Comparison of ENCODE assay signal across 19 cellular contexts in genomic region chr22:30238136-30238535, GRCh38. TPM values are rescaled to one million over a fixed set of nuclear protein-coding genes. Genes with fewer than 3 reads are reported as not detected.
DNase-seq lines count a peak whose midpoint lies in the region; ATAC-seq and TF ChIP-seq lines count a peak whose summit lies in the region.
"Had no signal": no experiment of that assay in that cellular context is flagged by ENCODE, and none has a peak within 500 bp of the region (broad histone marks: within the 10 kb centered on the region; RNA-seq: fewer than 3 reads in every experiment).

No MANE protein-coding gene starts in this region.

- CTCF ChIA-PET in activated CD4-positive, alpha-beta memory T cell treated with anti-CD3 and anti-CD28 coated beads for 36 hours (lab: Charles Lee) = interaction anchor here (0.8 to 1.7 kb wide), 2 partner anchors 50 to 152 kb away, joined by 3 to 4 read pairs; no protein-coding TSS in a partner anchor
- CTCF ChIA-PET in activated CD4-positive, alpha-beta memory T cell treated with anti-CD3 and anti-CD28 coated beads, Interleukin-2, amount 10 ng/mL, durations not matched to agents 7 days and 5 days (lab: Charles Lee) = interaction anchor here (0.8 kb wide), 1 partner anchor 130 kb away, joined by 4 read pairs; no protein-coding TSS in a partner anchor

- H3K36me3 Mint-ChIP-seq in activated CD4-positive, alpha-beta memory T cell treated with anti-CD3 and anti-CD28 coated beads for 36 hours = peaks cover 18% of the 10 kb centered on the region
- peaks cover 25% of the 10 kb centered on the region for H3K36me3 Mint-ChIP-seq in activated CD4-positive, alpha-beta memory T cell treated with anti-CD3 and anti-CD28 coated beads, Interleukin-2, amount 10 ng/mL, durations not matched to agents 7 days and 5 days (ENCODE audit: low read depth)
- peaks cover 29% of the 10 kb centered on the region for H3K36me3 Mint-ChIP-seq in activated T-helper 17 cell treated with anti-CD3 and anti-CD28 coated beads, Interleukin-2, amount 50 U/mL, for 72 hours (ENCODE audit: low read depth)
- H3K36me3 Mint-ChIP-seq in stimulated activated effector memory CD8-positive, alpha-beta T cell treated with anti-CD3 and anti-CD28 coated beads, Interleukin-12 subunit alpha, Interleukin-12 subunit beta, amount 100 ng/mL, for 72 hours = peaks cover 12% of the 10 kb centered on the region

- no peak for DNase-seq in activated CD4-positive, alpha-beta memory T cell treated with anti-CD3 and anti-CD28 coated beads for 36 hours
- no peak for DNase-seq in activated CD4-positive, alpha-beta memory T cell treated with anti-CD3 and anti-CD28 coated beads, Interleukin-2, amount 10 ng/mL, durations not matched to agents 7 days and 5 days
- no peak for DNase-seq in lower lobe of right lung
- no peak for DNase-seq in stimulated activated effector memory CD8-positive, alpha-beta T cell treated with anti-CD3 and anti-CD28 coated beads, Interleukin-12 subunit alpha, Interleukin-12 subunit beta, amount 100 ng/mL, for 72 hours (ENCODE audit: low spot score in 2 of 2)
- no peak for DNase-seq in epidermal melanocyte (ENCODE audit: insufficient read length, low spot score)
- no peak for DNase-seq in HPDE6-E6E7 (ENCODE audit: extremely low spot score)
- DNase-seq: activated T-cell treated with anti-CD3 and anti-CD28 coated beads, Interleukin-2, amount 50 U/mL, for 1 hour; C1 segment of cervical spinal cord; GDM1; nucleus accumbens; retina; SHP77 treated with DMSO at 0.1 percent for 48 hours; stimulated activated CD4-positive, alpha-beta T cell treated with anti-CD3 and anti-CD28 coated beads, Interleukin-12 subunit alpha, Interleukin-12 subunit beta, amount 100 ng/mL, for 4 hours had no signal

- no peaks in the 10 kb centered on the region for H3K9me3 Mint-ChIP-seq in activated CD4-positive, alpha-beta memory T cell treated with anti-CD3 and anti-CD28 coated beads for 36 hours
- no peaks in the 10 kb centered on the region for H3K9me3 Mint-ChIP-seq in activated CD4-positive, alpha-beta memory T cell treated with anti-CD3 and anti-CD28 coated beads, Interleukin-2, amount 10 ng/mL, durations not matched to agents 7 days and 5 days
- no peaks in the 10 kb centered on the region for H3K9me3 Mint-ChIP-seq in activated T-helper 17 cell treated with anti-CD3 and anti-CD28 coated beads, Interleukin-2, amount 50 U/mL, for 72 hours
- no peaks in the 10 kb centered on the region for H3K9me3 Mint-ChIP-seq in stimulated activated effector memory CD8-positive, alpha-beta T cell treated with anti-CD3 and anti-CD28 coated beads, Interleukin-12 subunit alpha, Interleukin-12 subunit beta, amount 100 ng/mL, for 72 hours

- intact Hi-C loops in activated CD4-positive, alpha-beta memory T cell treated with anti-CD3 and anti-CD28 coated beads for 36 hours (cut with micrococcal nuclease) = no loop called here
- intact Hi-C loops in lower lobe of right lung (cut with DNase I) = no loop called here

- no peak for ATAC-seq in activated T-helper 17 cell treated with anti-CD3 and anti-CD28 coated beads, Interleukin-2, amount 50 U/mL, for 72 hours (replicated peaks)
- no peak for ATAC-seq in lower lobe of right lung
- ATAC-seq in stimulated activated effector memory CD8-positive, alpha-beta T cell treated with anti-CD3 and anti-CD28 coated beads, Interleukin-12 subunit alpha, Interleukin-12 subunit beta, amount 100 ng/mL, for 72 hours = no peak
- no peak for ATAC-seq in HG02678 (IDR thresholded peaks at IDR 0.05; ENCODE audit: unreplicated experiment)
- ATAC-seq: left lobe of liver had no signal

- no peak overlapping the region for H3K4me3 Mint-ChIP-seq in activated CD4-positive, alpha-beta memory T cell treated with anti-CD3 and anti-CD28 coated beads for 36 hours
- no peak overlapping the region for H3K4me3 Mint-ChIP-seq in activated CD4-positive, alpha-beta memory T cell treated with anti-CD3 and anti-CD28 coated beads, Interleukin-2, amount 10 ng/mL, durations not matched to agents 7 days and 5 days
- no peak overlapping the region for H3K4me3 Mint-ChIP-seq in activated T-helper 17 cell treated with anti-CD3 and anti-CD28 coated beads, Interleukin-2, amount 50 U/mL, for 72 hours
- no peak overlapping the region for H3K4me3 Mint-ChIP-seq in stimulated activated effector memory CD8-positive, alpha-beta T cell treated with anti-CD3 and anti-CD28 coated beads, Interleukin-12 subunit alpha, Interleukin-12 subunit beta, amount 100 ng/mL, for 72 hours
- H3K4me3 Mint-ChIP-seq: activated naive CD8-positive, alpha-beta T cell had no signal

- no peaks in the 10 kb centered on the region for H3K27me3 Mint-ChIP-seq in activated CD4-positive, alpha-beta memory T cell treated with anti-CD3 and anti-CD28 coated beads for 36 hours
- no peaks in the 10 kb centered on the region for H3K27me3 Mint-ChIP-seq in activated CD4-positive, alpha-beta memory T cell treated with anti-CD3 and anti-CD28 coated beads, Interleukin-2, amount 10 ng/mL, durations not matched to agents 7 days and 5 days
- no peaks in the 10 kb centered on the region for H3K27me3 Mint-ChIP-seq in activated T-helper 17 cell treated with anti-CD3 and anti-CD28 coated beads, Interleukin-2, amount 50 U/mL, for 72 hours
- H3K27me3 Mint-ChIP-seq: activated naive CD8-positive, alpha-beta T cell had no signal

- no peaks in the 10 kb centered on the region for H3K27me3 ChIP-seq in lower lobe of right lung (ENCODE audit: low read depth)

- peak overlapping the region; percentile 31 for H3K27ac ChIP-seq in lower lobe of right lung

- no peaks in the 10 kb centered on the region for H3K36me3 ChIP-seq in lower lobe of right lung

- POLR2A ChIA-PET in activated CD4-positive, alpha-beta memory T cell treated with anti-CD3 and anti-CD28 coated beads for 36 hours (lab: Charles Lee) = interaction anchor here (0.8 to 1.5 kb wide), 4 partner anchors 42 to 124 kb away, joined by 3 to 4 read pairs (median 3); no protein-coding TSS in a partner anchor
- POLR2A ChIA-PET in activated CD4-positive, alpha-beta memory T cell treated with anti-CD3 and anti-CD28 coated beads, Interleukin-2, amount 10 ng/mL, durations not matched to agents 7 days and 5 days (lab: Charles Lee) = interaction anchor here (0.8 to 4.2 kb wide), 10 partner anchors 17 to 117 kb away, joined by 3 to 18 read pairs (median 4); no protein-coding TSS in a partner anchor

- H3K4me1 Mint-ChIP-seq in activated CD4-positive, alpha-beta memory T cell treated with anti-CD3 and anti-CD28 coated beads for 36 hours (ENCODE audit: low read depth) = peaks cover 24% of the 10 kb centered on the region
- H3K4me1 Mint-ChIP-seq in activated CD4-positive, alpha-beta memory T cell treated with anti-CD3 and anti-CD28 coated beads, Interleukin-2, amount 10 ng/mL, durations not matched to agents 7 days and 5 days = peaks cover 39% of the 10 kb centered on the region
- H3K4me1 Mint-ChIP-seq in activated T-helper 17 cell treated with anti-CD3 and anti-CD28 coated beads, Interleukin-2, amount 50 U/mL, for 72 hours = peaks cover 5% of the 10 kb centered on the region
- peaks cover 11% of the 10 kb centered on the region for H3K4me1 Mint-ChIP-seq in stimulated activated effector memory CD8-positive, alpha-beta T cell treated with anti-CD3 and anti-CD28 coated beads, Interleukin-12 subunit alpha, Interleukin-12 subunit beta, amount 100 ng/mL, for 72 hours

- no peak overlapping the region for H3K4me3 ChIP-seq in lower lobe of right lung
- H3K4me3 ChIP-seq: K562 had no signal

- H3K9me3 ChIP-seq in lower lobe of right lung = no peaks in the 10 kb centered on the region

- peak overlapping the region; percentile 23 for H3K27ac Mint-ChIP-seq in activated CD4-positive, alpha-beta memory T cell treated with anti-CD3 and anti-CD28 coated beads for 36 hours
- H3K27ac Mint-ChIP-seq in activated CD4-positive, alpha-beta memory T cell treated with anti-CD3 and anti-CD28 coated beads, Interleukin-2, amount 10 ng/mL, durations not matched to agents 7 days and 5 days = no peak overlapping the region
- H3K27ac Mint-ChIP-seq in activated T-helper 17 cell treated with anti-CD3 and anti-CD28 coated beads, Interleukin-2, amount 50 U/mL, for 72 hours = peak overlapping the region; percentile 69
- peak overlapping the region; percentile 61 for H3K27ac Mint-ChIP-seq in stimulated activated effector memory CD8-positive, alpha-beta T cell treated with anti-CD3 and anti-CD28 coated beads, Interleukin-12 subunit alpha, Interleukin-12 subunit beta, amount 100 ng/mL, for 72 hours
- H3K27ac Mint-ChIP-seq: activated naive CD8-positive, alpha-beta T cell had no signal

- peaks cover 21% of the 10 kb centered on the region for H3K4me1 ChIP-seq in lower lobe of right lung

- TF ChIP-seq CTCF in lower lobe of right lung (IDR thresholded peaks at IDR 0.05) = no peak

RNA-seq across cellular contexts. Expression of gene LIF, which starts 8.4 kb away (rescaled TPM):
- total RNA-seq in activated CD4-positive, alpha-beta memory T cell treated with anti-CD3 and anti-CD28 coated beads for 36 hours = 100 to 1,000 TPM; 176 to 189 TPM
- 10 to 100 TPM; 94.6 to 94.8 TPM for total RNA-seq in activated CD4-positive, alpha-beta memory T cell treated with anti-CD3 and anti-CD28 coated beads, Interleukin-2, amount 10 ng/mL, durations not matched to agents 7 days and 5 days
- 100 to 1,000 TPM; 175 to 300 TPM for total RNA-seq in activated T-helper 17 cell treated with anti-CD3 and anti-CD28 coated beads, Interleukin-2, amount 50 U/mL, for 72 hours
- total RNA-seq in lower lobe of right lung = 3.1 TPM

RNA-seq across cellular contexts. Expression of gene OSM, which starts 28.5 kb away (rescaled TPM):
- total RNA-seq in activated CD4-positive, alpha-beta memory T cell treated with anti-CD3 and anti-CD28 coated beads for 36 hours = 10 to 100 TPM; 39.6 to 41.2 TPM
- 100 to 1,000 TPM; 103 to 107 TPM for total RNA-seq in activated CD4-positive, alpha-beta memory T cell treated with anti-CD3 and anti-CD28 coated beads, Interleukin-2, amount 10 ng/mL, durations not matched to agents 7 days and 5 days
- total RNA-seq in activated T-helper 17 cell treated with anti-CD3 and anti-CD28 coated beads, Interleukin-2, amount 50 U/mL, for 72 hours = 10 to 100 TPM; 41.1 to 88.6 TPM
- total RNA-seq in lower lobe of right lung = 1.1 TPM
- total RNA-seq: A673, K562 had no signal

RNA-seq across cellular contexts. Expression of gene CASTOR1, which starts 51.2 kb away (rescaled TPM):
- total RNA-seq in activated CD4-positive, alpha-beta memory T cell treated with anti-CD3 and anti-CD28 coated beads for 36 hours = 1 to 10 TPM; 3.6 to 4.0 TPM
- 10 to 100 TPM; 14.2 to 14.6 TPM for total RNA-seq in activated CD4-positive, alpha-beta memory T cell treated with anti-CD3 and anti-CD28 coated beads, Interleukin-2, amount 10 ng/mL, durations not matched to agents 7 days and 5 days
- 1 to 10 TPM; 4.6 to 4.8 TPM for total RNA-seq in activated T-helper 17 cell treated with anti-CD3 and anti-CD28 coated beads, Interleukin-2, amount 50 U/mL, for 72 hours
- total RNA-seq in lower lobe of right lung = 16.2 TPM

Comparison
In these comparisons a context has a peak if more than half of its experiments do, and no peak if none do; other contexts are left out.
1. RNA of gene LIF, which starts 8.4 kb away (total RNA-seq): 175 to 300 TPM in activated T-helper 17 cell treated with anti-CD3 and anti-CD28 coated beads, Interleukin-2, amount 50 U/mL, for 72 hours, 176 to 189 TPM in activated CD4-positive, alpha-beta memory T cell treated with anti-CD3 and anti-CD28 coated beads for 36 hours and 94.6 to 94.8 TPM in activated CD4-positive, alpha-beta memory T cell treated with anti-CD3 and anti-CD28 coated beads, Interleukin-2, amount 10 ng/mL, durations not matched to agents 7 days and 5 days; 3.1 TPM in lower lobe of right lung (single experiment); every median in the first group is over 10 times any median in the second.
2. RNA of gene OSM, which starts 28.5 kb away (total RNA-seq): 103 to 107 TPM in activated CD4-positive, alpha-beta memory T cell treated with anti-CD3 and anti-CD28 coated beads, Interleukin-2, amount 10 ng/mL, durations not matched to agents 7 days and 5 days, 41.1 to 88.6 TPM in activated T-helper 17 cell treated with anti-CD3 and anti-CD28 coated beads, Interleukin-2, amount 50 U/mL, for 72 hours and 39.6 to 41.2 TPM in activated CD4-positive, alpha-beta memory T cell treated with anti-CD3 and anti-CD28 coated beads for 36 hours; 1.1 TPM in lower lobe of right lung (single experiment); every median in the first group is over 10 times any median in the second.